ENCODE assay signal across 30 cellular contexts in the genomic region with DNA sequence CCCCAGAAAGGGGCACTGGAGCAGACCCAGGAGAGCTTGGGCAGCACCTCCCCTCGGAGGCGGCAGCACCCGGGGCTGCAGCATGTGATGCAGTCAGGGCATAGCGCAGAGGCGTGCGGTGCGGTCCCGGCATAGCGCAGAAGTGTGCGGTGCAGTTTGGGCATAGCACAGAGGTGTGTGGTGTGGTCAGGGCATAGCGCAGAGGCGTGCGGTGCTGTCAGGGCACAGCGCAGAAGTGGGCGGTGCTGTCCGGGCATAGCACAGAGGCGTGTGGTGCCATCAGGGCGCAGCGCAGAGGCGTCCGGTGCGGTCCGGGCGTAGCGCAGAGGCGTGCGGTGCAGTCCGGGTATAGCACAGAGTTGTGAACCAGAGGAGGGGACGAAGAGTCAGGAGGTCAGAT. TPM values are rescaled to one million over a fixed set of nuclear protein-coding genes. Genes with fewer than 3 reads are reported as not detected.
"Had no signal": no experiment of that assay in that cellular context is flagged by ENCODE, and none has a peak within 500 bp of the region (broad histone marks: within the 10 kb centered on the region; RNA-seq: fewer than 3 reads in every experiment).

No MANE protein-coding gene starts in this region.

- H2AFZ ChIP-seq: parathyroid adenoma had no signal

- H3K27ac ChIP-seq: epithelial cell of prostate, esophagus squamous epithelium, heart right ventricle, left lung, parathyroid adenoma, right atrium auricular region, spleen, thoracic aorta, uterus had no signal

- H3K4me1 ChIP-seq: esophagus squamous epithelium, heart right ventricle, left lung, parathyroid adenoma, right atrium auricular region, spleen, uterus had no signal

- H3K4me3 Mint-ChIP-seq: activated CD4-positive, alpha-beta T cell treated with anti-CD3 and anti-CD28 coated beads for 36 hours; activated CD8-positive, alpha-beta memory T cell treated with anti-CD3 and anti-CD28 coated beads, Interleukin-2, amount 10 ng/mL, durations not matched to agents 7 days and 5 days; activated CD8-positive, alpha-beta T cell treated with anti-CD3 and anti-CD28 coated beads, Interleukin-2, amount 10 ng/mL, durations not matched to agents 7 days and 5 days; activated naive CD4-positive, alpha-beta T cell treated with anti-CD3 and anti-CD28 coated beads, Interleukin-2, amount 50 U/mL, for 24 hours; activated naive CD8-positive, alpha-beta T cell treated with anti-CD3 and anti-CD28 coated beads, Interleukin-2, amount 50 U/mL, for 24 hours; dendritic cell treated with granulocyte-macrophage colony-stimulating factor and Interleukin-4, amounts not matched to agents 40 ng/mL and 50 ng/mL, for 4 days; mesothelial cell of epicardium; nephron progenitor cell; T-helper 2 cell treated with Interferon-gamma antibody and Interleukin-4, amounts not matched to agents 5 μg/mL and 100 μg/mL, for 36 hours had no signal

- H3K36me3 ChIP-seq: esophagus squamous epithelium, heart right ventricle, left lung, right atrium auricular region, spleen, thoracic aorta, uterus had no signal

- ATAC-seq: activated CD4-positive, alpha-beta T cell treated with anti-CD3 and anti-CD28 coated beads for 36 hours; activated CD8-positive, alpha-beta memory T cell treated with anti-CD3 and anti-CD28 coated beads, Interleukin-2, amount 10 ng/mL, durations not matched to agents 7 days and 5 days; activated CD8-positive, alpha-beta T cell treated with anti-CD3 and anti-CD28 coated beads, Interleukin-2, amount 10 ng/mL, durations not matched to agents 7 days and 5 days; activated naive CD8-positive, alpha-beta T cell treated with anti-CD3 and anti-CD28 coated beads, Interleukin-2, amount 50 U/mL, for 24 hours; left lung had no signal

- DNase-seq: activated CD4-positive, alpha-beta T cell treated with anti-CD3 and anti-CD28 coated beads for 36 hours; activated CD4-positive, CD25-positive, alpha-beta regulatory T cell; activated CD8-positive, alpha-beta memory T cell treated with anti-CD3 and anti-CD28 coated beads, Interleukin-2, amount 10 ng/mL, durations not matched to agents 7 days and 5 days; activated CD8-positive, alpha-beta T cell treated with anti-CD3 and anti-CD28 coated beads, Interleukin-2, amount 10 ng/mL, durations not matched to agents 7 days and 5 days; activated naive CD8-positive, alpha-beta T cell treated with anti-CD3 and anti-CD28 coated beads, Interleukin-2, amount 50 U/mL, for 24 hours; activated T-cell treated with anti-CD3 and anti-CD28 coated beads, Interleukin-2, amount 50 U/mL, for 48 hours; amygdala; esophagus squamous epithelium; foreskin melanocyte; heart right ventricle; kidney glomerular epithelial cell; mammary epithelial cell; naive B cell; nephron progenitor cell; occipital lobe; spleen; stimulated activated naive CD4-positive, alpha-beta T cell treated with Interleukin-2 at 50 U/mL for 16 hours; T-helper 1 cell; trophoblast cell; uterus had no signal

- H3K27me3 ChIP-seq: right atrium auricular region, uterus had no signal

- H3K9me3 ChIP-seq: esophagus squamous epithelium, heart right ventricle, left lung, right atrium auricular region, spleen, thoracic aorta, uterus had no signal

- H3K9me3 Mint-ChIP-seq: activated naive CD4-positive, alpha-beta T cell treated with anti-CD3 and anti-CD28 coated beads, Interleukin-2, amount 50 U/mL, for 24 hours; activated naive CD8-positive, alpha-beta T cell treated with anti-CD3 and anti-CD28 coated beads, Interleukin-2, amount 50 U/mL, for 24 hours; activated T-helper 2 cell treated with anti-CD3 and anti-CD28 coated beads, Interferon-gamma antibody, Interleukin-2, Interleukin-4, amounts not matched to agents 10 μg/mL and 5 μg/mL and 100 μg/mL, durations not matched to agents 14 hours and 24 hours and 36 hours; dendritic cell treated with granulocyte-macrophage colony-stimulating factor and Interleukin-4, amounts not matched to agents 40 ng/mL and 50 ng/mL, for 4 days; mesothelial cell of epicardium; nephron progenitor cell; T-helper 2 cell treated with Interferon-gamma antibody and Interleukin-4, amounts not matched to agents 5 μg/mL and 100 μg/mL, for 36 hours had no signal

- H3K4me1 Mint-ChIP-seq: activated CD4-positive, alpha-beta T cell treated with anti-CD3 and anti-CD28 coated beads for 36 hours; activated CD8-positive, alpha-beta memory T cell treated with anti-CD3 and anti-CD28 coated beads, Interleukin-2, amount 10 ng/mL, durations not matched to agents 7 days and 5 days; activated naive CD4-positive, alpha-beta T cell treated with anti-CD3 and anti-CD28 coated beads, Interleukin-2, amount 50 U/mL, for 24 hours; activated naive CD8-positive, alpha-beta T cell treated with anti-CD3 and anti-CD28 coated beads, Interleukin-2, amount 50 U/mL, for 24 hours had no signal

- H3K4me3 ChIP-seq: esophagus squamous epithelium, heart right ventricle, left lung, right atrium auricular region, spleen, thoracic aorta, uterus had no signal

- H3K27ac Mint-ChIP-seq: activated CD4-positive, alpha-beta T cell treated with anti-CD3 and anti-CD28 coated beads for 36 hours; activated CD8-positive, alpha-beta memory T cell treated with anti-CD3 and anti-CD28 coated beads, Interleukin-2, amount 10 ng/mL, durations not matched to agents 7 days and 5 days; activated CD8-positive, alpha-beta T cell treated with anti-CD3 and anti-CD28 coated beads, Interleukin-2, amount 10 ng/mL, durations not matched to agents 7 days and 5 days; activated naive CD8-positive, alpha-beta T cell treated with anti-CD3 and anti-CD28 coated beads, Interleukin-2, amount 50 U/mL, for 24 hours; activated T-helper 2 cell treated with anti-CD3 and anti-CD28 coated beads, Interferon-gamma antibody, Interleukin-2, Interleukin-4, amounts not matched to agents 10 μg/mL and 5 μg/mL and 100 μg/mL, durations not matched to agents 14 hours and 24 hours and 36 hours; dendritic cell treated with granulocyte-macrophage colony-stimulating factor and Interleukin-4, amounts not matched to agents 40 ng/mL and 50 ng/mL, for 4 days; mesothelial cell of epicardium; nephron progenitor cell; T-helper 2 cell treated with Interferon-gamma antibody and Interleukin-4, amounts not matched to agents 5 μg/mL and 100 μg/mL, for 36 hours had no signal

- H3K9ac ChIP-seq: parathyroid adenoma had no signal

RNA-seq across cellular contexts. Expression of gene ADRA2C, which starts 42.8 kb away (rescaled TPM):
- total RNA-seq: activated CD4-positive, alpha-beta T cell treated with anti-CD3 and anti-CD28 coated beads for 36 hours; activated CD8-positive, alpha-beta memory T cell treated with anti-CD3 and anti-CD28 coated beads, Interleukin-2, amount 10 ng/mL, durations not matched to agents 7 days and 5 days; activated CD8-positive, alpha-beta T cell treated with anti-CD3 and anti-CD28 coated beads, Interleukin-2, amount 10 ng/mL, durations not matched to agents 7 days and 5 days; activated T-helper 2 cell treated with anti-CD3 and anti-CD28 coated beads, Interferon-gamma antibody, Interleukin-2, Interleukin-4, amounts not matched to agents 10 μg/mL and 5 μg/mL and 100 μg/mL, durations not matched to agents 14 hours and 24 hours and 36 hours had no signal
